ENCODE assay signal across 30 cellular contexts in the genomic region with DNA sequence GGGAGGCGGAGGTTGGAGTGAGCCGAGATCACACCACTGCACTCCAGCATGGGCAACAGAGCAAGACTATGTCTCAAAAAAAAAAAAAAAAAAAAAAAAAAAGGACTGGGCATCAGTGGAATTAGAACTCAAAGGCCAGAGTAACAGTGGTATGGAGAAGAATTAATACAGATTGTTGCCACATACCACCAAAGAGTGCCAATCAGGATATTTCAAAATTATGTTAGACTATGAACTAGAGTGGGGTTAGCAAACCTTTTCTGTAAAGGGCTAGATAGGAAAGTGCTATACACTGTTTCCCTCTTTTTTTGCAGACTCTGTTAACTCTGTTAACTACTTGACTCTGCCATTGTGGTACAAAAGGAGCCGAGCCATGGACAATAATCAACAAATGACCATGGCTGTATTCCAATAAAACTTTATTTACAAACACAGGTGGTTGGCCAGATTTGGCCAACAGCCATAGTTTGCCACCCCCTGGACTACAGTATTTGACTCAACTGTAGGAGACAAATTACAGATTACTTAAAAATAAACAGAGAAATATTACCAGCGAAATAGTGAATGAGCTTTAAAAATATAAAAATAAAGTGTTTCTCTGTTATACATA.
"Had no signal": no experiment of that assay in that cellular context is flagged by ENCODE, and none has a peak within 500 bp of the region (broad histone marks: within the 10 kb centered on the region; RNA-seq: fewer than 3 reads in every experiment).

No MANE protein-coding gene starts in this region.

- H3K27ac ChIP-seq: adrenal gland, body of pancreas, cardiac muscle cell, colonic mucosa, WERI-Rb-1 had no signal

- ATAC-seq: activated CD4-positive, CD25-positive, alpha-beta regulatory T cell treated with anti-CD3 and anti-CD28 coated beads, Interleukin-2, amount 50 U/mL, for 24 hours; activated CD8-positive, alpha-beta T cell treated with anti-CD3 and anti-CD28 coated beads for 36 hours; activated T-cell treated with anti-CD3 and anti-CD28 coated beads, Interleukin-2, amount 50 U/mL, for 4 hours; activated T-helper 17 cell treated with anti-CD3 and anti-CD28 coated beads, Interleukin-2, amount 50 U/mL, for 72 hours; body of pancreas; esophagus mucosa; T-helper 17 cell had no signal

- H3K27me3 ChIP-seq: adrenal gland, body of pancreas, breast epithelium, cardiac muscle cell, colonic mucosa had no signal

- H3K4me1 ChIP-seq: breast epithelium, colonic mucosa had no signal

- H3K9me3 ChIP-seq: adrenal gland, body of pancreas, breast epithelium, colonic mucosa had no signal

- H3K4me3 ChIP-seq: adrenal gland, body of pancreas, breast epithelium, cardiac muscle cell, colonic mucosa had no signal

- H3K36me3 ChIP-seq: adrenal gland, breast epithelium, cardiac muscle cell, colonic mucosa, WERI-Rb-1 had no signal

- DNase-seq: activated B cell treated with CpG ODN at 0.5 μM for 24 hours; activated CD4-positive, alpha-beta T cell treated with anti-CD3 and anti-CD28 coated beads for 48 hours; activated CD4-positive, alpha-beta T cell treated with anti-CD3 and anti-CD28 coated beads, Interleukin-2, amount 50 U/mL, for 1 hour; activated CD4-positive, alpha-beta T cell treated with anti-CD3 and anti-CD28 coated beads, Interleukin-2, amount 50 U/mL, for 48 hours; activated CD8-positive, alpha-beta memory T cell treated with anti-CD3 and anti-CD28 coated beads for 24 hours; activated CD8-positive, alpha-beta T cell treated with anti-CD3 and anti-CD28 coated beads for 36 hours; activated effector memory CD4-positive, alpha-beta T cell treated with Interleukin-2 at 50 U/mL for 16 hours; activated gamma-delta T cell treated with Interleukin-2 at 50 U/mL for 16 hours; activated naive CD4-positive, alpha-beta T cell treated with anti-CD3 and anti-CD28 coated beads, Interleukin-2, amount 50 U/mL, for 16 hours; activated naive CD4-positive, alpha-beta T cell treated with Interleukin-2 at 50 U/mL for 16 hours; activated T-cell treated with anti-CD3 and anti-CD28 coated beads, Interleukin-2, amount 50 U/mL, for 4 hours; adrenal gland; amygdala; aorta; body of pancreas; central memory CD4-positive, alpha-beta T cell; cerebellar nuclear complex; colonic mucosa; effector memory CD4-positive, alpha-beta T cell; endodermal cell; foreskin fibroblast; head of caudate nucleus; T-helper 17 cell; T1000; WERI-Rb-1 had no signal
